Comparison of ENCODE assay signal across 27 cellular contexts in genomic region chr22:17963015-17963414, GRCh38.
DNase-seq lines count a peak whose midpoint lies in the region; ATAC-seq and TF ChIP-seq lines count a peak whose summit lies in the region.
"Had no signal": no experiment of that assay in that cellular context is flagged by ENCODE, and none has a peak within 500 bp of the region (broad histone marks: within the 10 kb centered on the region; RNA-seq: fewer than 3 reads in every experiment).

No MANE protein-coding gene starts in this region.

- in situ Hi-C loops in IMR-90 (cut with MboI; ENCODE audit: low sequenced_read_pairs): no loop called here

- no peaks in the 10 kb centered on the region for H3K36me3 ChIP-seq in left ventricle myocardium inferior
- peaks cover 2% of the 10 kb centered on the region for H3K36me3 ChIP-seq in IMR-90 (ENCODE audit: control insufficient read depth, insufficient read depth, low read length)
- no peaks in the 10 kb centered on the region for H3K36me3 ChIP-seq in thyroid gland

- intact Hi-C loops in left ventricle myocardium inferior (cut with micrococcal nuclease): no loop called here
- intact Hi-C loops in Right ventricle myocardium superior (cut with DNase I): loop anchor here (5.0 kb wide), 1 partner anchor 46 kb away; no protein-coding TSS in a partner anchor
- intact Hi-C loops in IMR-90 (cut with micrococcal nuclease): no loop called here
- intact Hi-C loops in thyroid gland (cut with DNase I): no loop called here

- H3K9me3 ChIP-seq in left ventricle myocardium inferior (replicated peaks) (no peaks in the 10 kb centered on the region), IMR-90 (ENCODE audit: control insufficient read depth, insufficient read depth, low read length) (no peaks in the 10 kb centered on the region), thyroid gland (no peaks in the 10 kb centered on the region)
- H3K9me3 ChIP-seq: Caco-2 had no signal

- peaks cover 16% of the 10 kb centered on the region for H4K20me1 ChIP-seq in IMR-90 (ENCODE audit: insufficient read depth, low read length)

- H3K9me3 Mint-ChIP-seq in glutamatergic neuron (ENCODE audit: unreplicated experiment): peaks cover 7% of the 10 kb centered on the region
- H3K9me3 Mint-ChIP-seq: CD8-positive, alpha-beta T cell; GM23338; H9; HFFc6 had no signal

- H3K4me3 ChIP-seq in left ventricle myocardium inferior (no peak overlapping the region), IMR-90 (ENCODE audit: insufficient read depth, low read depth, low read length) (no peak overlapping the region), thyroid gland (replicated peaks in 1 of 3) (no peak overlapping the region)
- H3K4me3 ChIP-seq: GM23338, SK-N-MC had no signal

- H2AK5ac ChIP-seq in IMR-90 (ENCODE audit: low read depth, low read length): peak overlapping the region; percentile 78; the same call in 1 of the 2 replicates

- H3K79me1 ChIP-seq in IMR-90 (ENCODE audit: low read depth in 1 of 2, low read length in 2 of 2): peaks cover 53 to 88% of the 10 kb centered on the region in 2 experiments

- no peak overlapping the region for H2BK5ac ChIP-seq in IMR-90 (ENCODE audit: low read depth, low read length, poor library complexity, severe bottlenecking)

- no peak overlapping the region for H3K56ac ChIP-seq in IMR-90 (ENCODE audit: extremely low read depth, insufficient read depth, low read length)

- no peak overlapping the region for H3K4me2 ChIP-seq in IMR-90 (ENCODE audit: low read depth, low read length)
- H3K4me2 ChIP-seq: GM23338 had no signal

- no peak overlapping the region for H3K14ac ChIP-seq in IMR-90 (replicated peaks; ENCODE audit: low read depth, low read length)

- H3K9me1 ChIP-seq in IMR-90 (ENCODE audit: insufficient read depth, low read length): peaks cover 33% of the 10 kb centered on the region

- H3K36me3 Mint-ChIP-seq in glutamatergic neuron (ENCODE audit: unreplicated experiment): peaks cover 2% of the 10 kb centered on the region
- H3K36me3 Mint-ChIP-seq: CD8-positive, alpha-beta T cell had no signal

- H3K27me3 ChIP-seq in left ventricle myocardium inferior (ENCODE audit: low read depth): no peaks in the 10 kb centered on the region
- no peaks in the 10 kb centered on the region for H3K27me3 ChIP-seq in IMR-90 (ENCODE audit: control insufficient read depth, insufficient read depth, low read length)
- no peaks in the 10 kb centered on the region for H3K27me3 ChIP-seq in thyroid gland

- H3K27me3 Mint-ChIP-seq in glutamatergic neuron (ENCODE audit: unreplicated experiment): no peaks in the 10 kb centered on the region

- ATAC-seq in Right ventricle myocardium superior (ENCODE audit: poor library complexity): no peak
- ATAC-seq in IMR-90 (ENCODE audit: low read depth): no peak
- ATAC-seq in GM21367 (IDR thresholded peaks at IDR 0.05; ENCODE audit: unreplicated experiment): no peak
- no peak for ATAC-seq in HG03045 (IDR thresholded peaks at IDR 0.05; ENCODE audit: unreplicated experiment)
- ATAC-seq: CD8-positive, alpha-beta T cell; Panc1 had no signal

- DNase-seq in left ventricle myocardium inferior (no peak), Right ventricle myocardium superior (no peak), IMR-90 (no peak), glutamatergic neuron (no peak), thyroid gland (peak in 1 of 2 donors; percentile 57), T-helper 9 cell (no peak)
- DNase-seq: 8988T; ACHN; C1 segment of cervical spinal cord; Caco-2; CD8-positive, alpha-beta T cell; H9; HFFc6; NCI-H1048; NCI-H1417; NCI-H1694; NCI-H2029 treated with DMSO at 0.1 percent for 48 hours; NCI-H2227 treated with DMSO at 0.1 percent for 48 hours; NCI-H510A; NCI-H69; SIG-M5 had no signal

- no CpG with 5 or more reads among the region's 8 CpGs for WGBS in IMR-90 (ENCODE audit: extremely low coverage in 2 of 2, insufficient read length in 1 of 2), 2 experiments
- WGBS in thyroid gland, 2 donors: 68 to 73% methylated on average over 8 of the region's 8 CpGs

- BruUV-seq in IMR-90 (replicated peaks; lab: Mats Ljungman, UMichigan): no TSS peak

- H3K27ac Mint-ChIP-seq in glutamatergic neuron (ENCODE audit: unreplicated experiment): peak overlapping the region; percentile 20
- H3K27ac Mint-ChIP-seq: HFFc6 had no signal

- dilution Hi-C loops in IMR-90 (cut with HindIII; ENCODE audit: low sequenced_read_pairs, unreplicated experiment): no loop called here

- no peak for TF ChIP-seq RAD21 in IMR-90 (IDR thresholded peaks at IDR 0.05; ENCODE audit: low read length)

- no peak for TF ChIP-seq CTCF in left ventricle myocardium inferior (IDR thresholded peaks at IDR 0.05; ENCODE audit: borderline replicate concordance)
- TF ChIP-seq CTCF in IMR-90 (conservative IDR thresholded peaks at IDR 0.05; ENCODE audit: low read depth, low read length): no peak
- TF ChIP-seq CTCF in glutamatergic neuron (IDR thresholded peaks at IDR 0.05; ENCODE audit: partially characterized antibody, unreplicated experiment): no peak
- no peak for TF ChIP-seq CTCF in thyroid gland (IDR thresholded peaks at IDR 0.05)

- peaks cover 76% of the 10 kb centered on the region for H3K4me1 ChIP-seq in left ventricle myocardium inferior
- H3K4me1 ChIP-seq in IMR-90 (ENCODE audit: control insufficient read depth, insufficient read depth, low read length): peaks cover 21% of the 10 kb centered on the region
- peaks cover 62 to 83% of the 10 kb centered on the region in 2 donors for H3K4me1 ChIP-seq in thyroid gland

- no peak overlapping the region for H3K9ac ChIP-seq in IMR-90 (ENCODE audit: low read depth, low read length)

- H4K91ac ChIP-seq in IMR-90 (ENCODE audit: insufficient read depth, low read depth, low read length): peak overlapping the region; percentile 31

- TF ChIP-seq POLR2A in IMR-90 (IDR thresholded peaks at IDR 0.05; ENCODE audit: low read depth, low read length) (no peak), thyroid gland (IDR thresholded peaks at IDR 0.05) (no peak)

- no peak overlapping the region for H2BK20ac ChIP-seq in IMR-90 (ENCODE audit: low read depth, low read length)

- H3K23ac ChIP-seq in IMR-90 (ENCODE audit: low read depth, low read length): no peak overlapping the region

- no peak overlapping the region for H2AFZ ChIP-seq in IMR-90 (replicated peaks; ENCODE audit: low read length, poor library complexity)
- H2AFZ ChIP-seq: GM23338 had no signal

- POLR2A ChIA-PET in IMR-90 (lab: Charles Lee; ENCODE audit: unreplicated experiment): no interaction called here

- no peak overlapping the region for H3K4ac ChIP-seq in IMR-90 (ENCODE audit: low read depth, low read length)

- no peak overlapping the region for H2BK120ac ChIP-seq in IMR-90 (ENCODE audit: low read depth, low read length)

- CTCF ChIA-PET in IMR-90 (lab: Yijun Ruan, JAX): no interaction called here

- no peak overlapping the region for H3K4me3 Mint-ChIP-seq in glutamatergic neuron (ENCODE audit: unreplicated experiment)
- H3K4me3 Mint-ChIP-seq: CD8-positive, alpha-beta T cell; GM23338; H9; HFFc6 had no signal

- no peak overlapping the region for H4K5ac ChIP-seq in IMR-90 (ENCODE audit: low read depth, low read length)

- H2AK9ac ChIP-seq in IMR-90 (replicated peaks; ENCODE audit: low read depth, low read length, poor library complexity): no peak overlapping the region

- no peak overlapping the region; the same call in 2 of the 3 replicates for H2BK15ac ChIP-seq in IMR-90 (ENCODE audit: low read depth, low read length)

- H3K27ac ChIP-seq in left ventricle myocardium inferior (replicated peaks) (peak overlapping the region; percentile 55), IMR-90 (ENCODE audit: insufficient read depth, low read length) (no peak overlapping the region), thyroid gland (peak overlapping the region; percentile 73 to 92 (median 85))
- H3K27ac ChIP-seq: HL-60, SK-N-MC had no signal

- H4K8ac ChIP-seq in IMR-90 (ENCODE audit: low read depth in 2 of 2, low read length in 2 of 2): peak overlapping the region in 1 of 2 experiments; percentile 19; a peak in 1 of 4 replicates

- no peak overlapping the region for H3K18ac ChIP-seq in IMR-90 (ENCODE audit: low read depth, low read length)

- H3K4me1 Mint-ChIP-seq in glutamatergic neuron (ENCODE audit: low read depth, unreplicated experiment): peaks cover 60% of the 10 kb centered on the region

TF ChIP-seq in IMR-90, 13 proteins besides CTCF, POLR2A, EP300 and RAD21:
- TF ChIP-seq CEBPB (IDR thresholded peaks at IDR 0.05; ENCODE audit: low read depth, low read length) (no peak), ELK1 (IDR thresholded peaks at IDR 0.05; ENCODE audit: borderline replicate concordance, low read depth, low read length) (no peak), NFE2L2 (IDR thresholded peaks at IDR 0.05; ENCODE audit: low read depth, low read length) (no peak), MXI1 (IDR thresholded peaks at IDR 0.05; ENCODE audit: borderline replicate concordance, low read depth, low read length) (no peak), RCOR1 (IDR thresholded peaks at IDR 0.05; ENCODE audit: insufficient replicate concordance, low read length) (no peak), FOS (IDR thresholded peaks at IDR 0.05; ENCODE audit: low read depth, low read length) (no peak), MAFK (IDR thresholded peaks at IDR 0.05; ENCODE audit: low read depth, low read length) (no peak), MAZ (IDR thresholded peaks at IDR 0.05; ENCODE audit: borderline replicate concordance, low read depth, low read length) (no peak), BHLHE40 (IDR thresholded peaks at IDR 0.05; ENCODE audit: low read depth, low read length) (no peak), SMC3 (IDR thresholded peaks at IDR 0.05; ENCODE audit: low read depth, low read length) (no peak), USF2 (IDR thresholded peaks at IDR 0.05; ENCODE audit: low read depth, low read length) (no peak), CHD1 (IDR thresholded peaks at IDR 0.05; ENCODE audit: low read depth, low read length) (no peak)
TF ChIP-seq in IMR-90: peak in this region for 0.
